Comparison of ENCODE assay signal across 2 cellular contexts in the genomic region with DNA sequence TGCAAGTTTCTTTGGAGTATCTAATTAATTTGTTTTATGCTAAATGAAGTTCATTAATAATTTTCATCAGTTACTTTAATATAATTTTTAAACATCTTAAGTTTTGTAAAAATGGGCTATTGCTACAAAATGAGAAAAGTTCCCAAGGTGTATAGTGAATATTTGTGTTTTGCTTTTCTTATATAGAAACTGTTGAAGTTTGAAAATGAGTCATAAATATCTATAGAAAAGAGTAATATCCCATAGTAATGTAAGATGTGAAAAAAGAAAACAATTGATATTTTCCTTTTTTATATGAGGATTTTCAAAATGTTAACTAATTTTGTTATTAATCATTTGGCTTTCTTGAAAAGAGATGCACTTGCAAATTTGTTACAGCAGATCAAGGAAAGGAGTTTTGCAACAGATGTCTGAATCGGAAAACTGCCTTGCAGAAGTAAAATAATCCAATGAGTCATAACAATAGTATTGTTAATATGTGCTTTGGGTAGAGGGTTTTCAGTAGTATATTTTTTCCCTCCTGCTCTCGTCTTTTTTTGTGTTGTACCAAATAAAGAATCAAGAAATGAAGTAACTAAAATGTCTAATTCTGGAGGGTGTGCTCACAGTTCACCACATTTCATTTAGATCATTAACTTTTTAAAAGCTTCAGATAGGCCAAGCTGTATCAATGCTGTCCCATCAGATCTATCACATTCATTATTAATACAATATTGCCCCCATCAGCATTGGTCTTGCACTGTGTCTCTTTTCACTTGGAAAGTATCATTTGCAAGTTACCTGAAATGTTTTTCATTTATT.
TF ChIP-seq lines count a peak whose summit lies in the region.

No MANE protein-coding gene starts in this region.

TF ChIP-seq in HCT116, 20 proteins besides CTCF, POLR2A, EP300 and RAD21:
- TF ChIP-seq CBX3 (IDR thresholded peaks at IDR 0.05; ENCODE audit: low read depth) = no peak
- TF ChIP-seq SP1 (IDR thresholded peaks at IDR 0.05; ENCODE audit: low read depth) = no peak
- no peak for TF ChIP-seq JUND (IDR thresholded peaks at IDR 0.05)
- no peak for TF ChIP-seq ELF1 (IDR thresholded peaks at IDR 0.05; ENCODE audit: borderline replicate concordance, low read depth)
- no peak for TF ChIP-seq ZNF274 (IDR thresholded peaks at IDR 0.05; ENCODE audit: low read depth, low read length)
- TF ChIP-seq, protein P1, sequence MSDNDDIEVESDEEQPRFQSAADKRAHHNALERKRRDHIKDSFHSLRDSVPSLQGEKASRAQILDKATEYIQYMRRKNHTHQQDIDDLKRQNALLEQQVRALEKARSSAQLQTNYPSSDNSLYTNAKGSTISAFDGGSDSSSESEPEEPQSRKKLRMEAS (IDR thresholded peaks at IDR 0.05) = no peak
- TF ChIP-seq TCF7L2 (IDR thresholded peaks at IDR 0.05; ENCODE audit: borderline replicate concordance, extremely low read depth, insufficient read depth, insufficient read length) = no peak
- TF ChIP-seq SRF (IDR thresholded peaks at IDR 0.05; ENCODE audit: low read depth) = no peak
- no peak for TF ChIP-seq SIN3A (IDR thresholded peaks at IDR 0.05; ENCODE audit: low read depth)
- no peak for TF ChIP-seq EGR1 (IDR thresholded peaks at IDR 0.05; ENCODE audit: low read depth)
- TF ChIP-seq FOSL1 (IDR thresholded peaks at IDR 0.05; ENCODE audit: low read depth) = no peak
- TF ChIP-seq CEBPB (IDR thresholded peaks at IDR 0.05; ENCODE audit: low read depth) = no peak
- no peak for TF ChIP-seq YY1 (IDR thresholded peaks at IDR 0.05; ENCODE audit: extremely low read depth, insufficient replicate concordance, low read depth, low read length)
TF ChIP-seq in HCT116: peak in this region for 0.

TF ChIP-seq in IMR-90, 13 proteins besides CTCF, POLR2A, EP300 and RAD21:
- TF ChIP-seq CEBPB (IDR thresholded peaks at IDR 0.05; ENCODE audit: low read depth, low read length) (peak; percentile 89), MXI1 (IDR thresholded peaks at IDR 0.05; ENCODE audit: borderline replicate concordance, low read depth, low read length) (no peak), SMC3 (IDR thresholded peaks at IDR 0.05; ENCODE audit: low read depth, low read length) (no peak), CHD1 (IDR thresholded peaks at IDR 0.05; ENCODE audit: low read depth, low read length) (no peak)
- TF ChIP-seq, protein P2, sequence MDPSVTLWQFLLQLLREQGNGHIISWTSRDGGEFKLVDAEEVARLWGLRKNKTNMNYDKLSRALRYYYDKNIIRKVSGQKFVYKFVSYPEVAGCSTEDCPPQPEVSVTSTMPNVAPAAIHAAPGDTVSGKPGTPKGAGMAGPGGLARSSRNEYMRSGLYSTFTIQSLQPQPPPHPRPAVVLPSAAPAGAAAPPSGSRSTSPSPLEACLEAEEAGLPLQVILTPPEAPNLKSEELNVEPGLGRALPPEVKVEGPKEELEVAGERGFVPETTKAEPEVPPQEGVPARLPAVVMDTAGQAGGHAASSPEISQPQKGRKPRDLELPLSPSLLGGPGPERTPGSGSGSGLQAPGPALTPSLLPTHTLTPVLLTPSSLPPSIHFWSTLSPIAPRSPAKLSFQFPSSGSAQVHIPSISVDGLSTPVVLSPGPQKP (IDR thresholded peaks at IDR 0.05; ENCODE audit: borderline replicate concordance, low read depth, low read length) = no peak
